In genomic region chr17:75589017-75589918, GRCh38 we compare ENCODE assay signal across 9 cellular contexts. TPM values are rescaled to one million over a fixed set of nuclear protein-coding genes. Genes with fewer than 3 reads are reported as not detected.
A peak's percentile ranks its signal among the peaks of the same experiment; 100 is the strongest.
DNase-seq lines count a peak whose midpoint lies in the region; ATAC-seq and TF ChIP-seq lines count a peak whose summit lies in the region.
"Had no signal": no experiment of that assay in that cellular context is flagged by ENCODE, and none has a peak within 500 bp of the region (broad histone marks: within the 10 kb centered on the region; RNA-seq: fewer than 3 reads in every experiment).

No MANE protein-coding gene starts in this region.

- peak; percentile 45 for TF ChIP-seq CTCF in LNCAP (IDR thresholded peaks at IDR 0.05)

- POLR2A ChIA-PET in naive thymus-derived CD8-positive, alpha-beta T cell (lab: Charles Lee): interaction anchor here (0.6 to 1.8 kb wide), 18 partner anchors 12 to 328 kb away, joined by 3 to 20 read pairs (median 4); partner anchors contain the start of genes GGA3, LLGL2, MIF4GD and MRPS7

- peak; percentile 73 for ATAC-seq in GM21737 (IDR thresholded peaks at IDR 0.05; ENCODE audit: unreplicated experiment)
- peak; percentile 78 to 83 for ATAC-seq in naive thymus-derived CD8-positive, alpha-beta T cell

- H3K27me3 Mint-ChIP-seq in activated T-helper 2 cell treated with anti-CD3 and anti-CD28 coated beads, Interferon-gamma antibody, Interleukin-2, Interleukin-4, amounts not matched to agents 10 μg/mL and 5 μg/mL and 100 μg/mL, durations not matched to agents 14 hours and 24 hours and 36 hours (ENCODE audit: low read depth): peaks cover 22% of the 10 kb centered on the region
- no peaks in the 10 kb centered on the region for H3K27me3 Mint-ChIP-seq in naive thymus-derived CD8-positive, alpha-beta T cell

- intact Hi-C loops in activated T-helper 2 cell treated with anti-CD3 and anti-CD28 coated beads, Interferon-gamma antibody, Interleukin-2, Interleukin-4, amounts not matched to agents 10 μg/mL and 5 μg/mL and 100 μg/mL, durations not matched to agents 14 hours and 24 hours and 36 hours (cut with micrococcal nuclease): loop anchor here (1.0 to 10.0 kb wide), 5 partner anchors 64 to 324 kb away; partner anchors contain the start of genes GGA3, LLGL2, MRPS7 and TSEN54

- H3K4me3 Mint-ChIP-seq in activated T-helper 2 cell treated with anti-CD3 and anti-CD28 coated beads, Interferon-gamma antibody, Interleukin-2, Interleukin-4, amounts not matched to agents 10 μg/mL and 5 μg/mL and 100 μg/mL, durations not matched to agents 14 hours and 24 hours and 36 hours (ENCODE audit: low read depth): peak overlapping the region; percentile 72
- H3K4me3 Mint-ChIP-seq in naive thymus-derived CD8-positive, alpha-beta T cell: peak overlapping the region; percentile 67 to 95 (median 81)

- H3K9me3 Mint-ChIP-seq in activated T-helper 2 cell treated with anti-CD3 and anti-CD28 coated beads, Interferon-gamma antibody, Interleukin-2, Interleukin-4, amounts not matched to agents 10 μg/mL and 5 μg/mL and 100 μg/mL, durations not matched to agents 14 hours and 24 hours and 36 hours: no peaks in the 10 kb centered on the region
- no peaks in the 10 kb centered on the region for H3K9me3 Mint-ChIP-seq in naive thymus-derived CD8-positive, alpha-beta T cell

- peaks cover 2% of the 10 kb centered on the region for H3K4me1 Mint-ChIP-seq in activated T-helper 2 cell treated with anti-CD3 and anti-CD28 coated beads, Interferon-gamma antibody, Interleukin-2, Interleukin-4, amounts not matched to agents 10 μg/mL and 5 μg/mL and 100 μg/mL, durations not matched to agents 14 hours and 24 hours and 36 hours (ENCODE audit: low read depth)
- H3K4me1 Mint-ChIP-seq in naive thymus-derived CD8-positive, alpha-beta T cell: peaks cover 3 to 20% (median 11%) of the 10 kb centered on the region in 4 donors

- H3K27ac Mint-ChIP-seq in activated T-helper 2 cell treated with anti-CD3 and anti-CD28 coated beads, Interferon-gamma antibody, Interleukin-2, Interleukin-4, amounts not matched to agents 10 μg/mL and 5 μg/mL and 100 μg/mL, durations not matched to agents 14 hours and 24 hours and 36 hours: no peak overlapping the region
- peak overlapping the region in 8 of 10 donors; percentile 55 to 96 (median 88) for H3K27ac Mint-ChIP-seq in naive thymus-derived CD8-positive, alpha-beta T cell

- DNase-seq in D341Med (ENCODE audit: low spot score): peak; percentile 100
- DNase-seq in RKO (ENCODE audit: low spot score): peak; percentile 84
- peak; percentile 88 for DNase-seq in activated T-helper 2 cell treated with anti-CD3 and anti-CD28 coated beads, Interferon-gamma antibody, Interleukin-2, Interleukin-4, amounts not matched to agents 10 μg/mL and 5 μg/mL and 100 μg/mL, durations not matched to agents 14 hours and 24 hours and 36 hours (ENCODE audit: low spot score)
- peak; percentile 64 for DNase-seq in fibroblast of peridontal ligament (ENCODE audit: extremely low read depth)
- DNase-seq in naive thymus-derived CD8-positive, alpha-beta T cell: peak; percentile 89 to 98 (median 94)
- peak; percentile 83 to 92 for DNase-seq in stimulated activated CD8-positive, alpha-beta memory T cell treated with anti-CD3 and anti-CD28 coated beads, Interleukin-7, amount 100 ng/mL, for 48 hours (ENCODE audit: extremely low read depth in 1 of 2, low read depth in 1 of 2)

- H3K36me3 Mint-ChIP-seq in activated T-helper 2 cell treated with anti-CD3 and anti-CD28 coated beads, Interferon-gamma antibody, Interleukin-2, Interleukin-4, amounts not matched to agents 10 μg/mL and 5 μg/mL and 100 μg/mL, durations not matched to agents 14 hours and 24 hours and 36 hours (ENCODE audit: low read depth): no peaks in the 10 kb centered on the region
- H3K36me3 Mint-ChIP-seq in naive thymus-derived CD8-positive, alpha-beta T cell: no peaks in the 10 kb centered on the region

RNA-seq across cellular contexts. Expression of gene MYO15B, which starts 1.7 kb away (rescaled TPM):
- total RNA-seq in activated T-helper 2 cell treated with anti-CD3 and anti-CD28 coated beads, Interferon-gamma antibody, Interleukin-2, Interleukin-4, amounts not matched to agents 10 μg/mL and 5 μg/mL and 100 μg/mL, durations not matched to agents 14 hours and 24 hours and 36 hours: 33.9 and 34.8 TPM in 2 replicates
- 100 to 1,000 TPM; 412 to 418 TPM for total RNA-seq in naive thymus-derived CD8-positive, alpha-beta T cell
- polyA plus RNA-seq in naive thymus-derived CD8-positive, alpha-beta T cell: 1 to 10 TPM; 1.9 to 3.2 (median 2.5) TPM

RNA-seq across cellular contexts. Expression of gene SMIM5, which starts 44.0 kb away (rescaled TPM):
- 0.09 and 0.16 TPM in 2 replicates for total RNA-seq in activated T-helper 2 cell treated with anti-CD3 and anti-CD28 coated beads, Interferon-gamma antibody, Interleukin-2, Interleukin-4, amounts not matched to agents 10 μg/mL and 5 μg/mL and 100 μg/mL, durations not matched to agents 14 hours and 24 hours and 36 hours
- 1 to 10 TPM in 1 of 2 experiments, under 1 TPM in 1; 0.82 to 1.3 TPM for total RNA-seq in naive thymus-derived CD8-positive, alpha-beta T cell
- polyA plus RNA-seq in naive thymus-derived CD8-positive, alpha-beta T cell: under 1 TPM in 2 of 3 donors, not detected in 1; 0.06 to 0.13 TPM
- total RNA-seq: glomerular endothelial cell had no signal

Comparison
In these comparisons a context has a peak if more than half of its experiments do, and no peak if none do; other contexts are left out.
1. Peak in every context shown above with its lines: DNase-seq and ATAC-seq.
2. RNA of gene MYO15B, which starts 1.7 kb away (total RNA-seq): 412 to 418 TPM in naive thymus-derived CD8-positive, alpha-beta T cell; 33.9 to 34.8 TPM in activated T-helper 2 cell treated with anti-CD3 and anti-CD28 coated beads, Interferon-gamma antibody, Interleukin-2, Interleukin-4, amounts not matched to agents 10 μg/mL and 5 μg/mL and 100 μg/mL, durations not matched to agents 14 hours and 24 hours and 36 hours; every median in the first group is over 10 times any median in the second.